Comparison of ENCODE assay signal across 8 cellular contexts in the genomic region with DNA sequence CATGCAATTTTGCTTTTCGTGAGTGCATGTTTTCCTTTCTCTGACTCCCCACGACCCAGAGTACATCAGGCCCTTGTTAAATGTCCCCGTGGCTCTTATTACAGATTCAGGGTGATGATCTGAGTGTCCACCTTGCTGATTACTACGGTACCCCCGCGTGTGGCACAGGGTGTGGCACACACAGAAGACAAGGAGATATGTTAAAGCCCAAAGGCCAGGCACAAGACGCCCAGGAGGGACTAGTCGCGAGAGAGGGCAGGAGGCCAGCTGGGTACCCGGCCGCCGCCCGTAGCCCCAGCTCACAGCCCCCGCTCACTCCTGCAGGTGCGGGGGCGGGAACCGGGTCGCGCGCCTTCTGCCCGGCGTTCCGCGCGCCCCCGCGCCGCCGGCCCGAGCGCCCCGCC. TPM values are rescaled to one million over a fixed set of nuclear protein-coding genes. Genes with fewer than 3 reads are reported as not detected.
DNase-seq lines count a peak whose midpoint lies in the region; ATAC-seq, FAIRE-seq and TF ChIP-seq lines count a peak whose summit lies in the region.

No MANE protein-coding gene starts in this region.

- H3K79me1 ChIP-seq in neuronal stem cell (ENCODE audit: low read depth, low read length) = peaks cover 2% of the 10 kb centered on the region

- H4K91ac ChIP-seq in neuronal stem cell (ENCODE audit: low read depth, low read length, poor library complexity) = no peak overlapping the region

- no peak overlapping the region for H3K23ac ChIP-seq in neuronal stem cell (ENCODE audit: low read depth, low read length, poor library complexity)

- ATAC-seq in GM21528 (IDR thresholded peaks at IDR 0.05; ENCODE audit: low FRiP score, unreplicated experiment) = no peak

- no peak overlapping the region for H3K14ac ChIP-seq in neuronal stem cell (ENCODE audit: low read length)

- H3K36me3 ChIP-seq in Karpas-422 (ENCODE audit: insufficient read depth, low read length) (no peaks in the 10 kb centered on the region), duodenal mucosa (ENCODE audit: control insufficient read depth in 1 of 2, insufficient read depth in 2 of 2, low read length in 2 of 2) (no peaks in the 10 kb centered on the region), neuronal stem cell (replicated peaks in 1 of 2; ENCODE audit: control insufficient read depth in 2 of 2, insufficient read depth in 2 of 2, low read length in 2 of 2) (no peaks in the 10 kb centered on the region)

- TF ChIP-seq CTCF in GM12875 (IDR thresholded peaks at IDR 0.05; ENCODE audit: borderline replicate concordance, insufficient read depth, low read depth, low read length) (no peak), GM10266 (IDR thresholded peaks at IDR 0.05; ENCODE audit: control insufficient read depth, insufficient read depth, low read depth, missing control alignments) (no peak)

- H2AFZ ChIP-seq in Karpas-422 (ENCODE audit: low read length) (peak overlapping the region; percentile 75; the same call in 1 of the 2 replicates), neuronal stem cell (ENCODE audit: low read length) (peak overlapping the region; percentile 100)

- H2BK5ac ChIP-seq in neuronal stem cell (ENCODE audit: low read length) = peak overlapping the region; percentile 94

- H3K4me1 ChIP-seq in Karpas-422 (ENCODE audit: low read length) (peaks cover 15% of the 10 kb centered on the region), duodenal mucosa (ENCODE audit: control insufficient read depth in 1 of 2, insufficient read depth in 2 of 2, low read length in 2 of 2) (peaks cover 8 to 21% of the 10 kb centered on the region in 2 donors), neuronal stem cell (ENCODE audit: control insufficient read depth in 2 of 2, insufficient read depth in 1 of 2, low read depth in 1 of 2, low read length in 2 of 2) (peaks cover 2 to 8% of the 10 kb centered on the region in 2 donors)

- H2AK5ac ChIP-seq in neuronal stem cell (ENCODE audit: low read depth, low read length) = no peak overlapping the region

- peaks cover 4% of the 10 kb centered on the region; the same call in 1 of the 2 replicates for H3K79me2 ChIP-seq in Karpas-422 (ENCODE audit: low read length)

- H3K27me3 ChIP-seq in Karpas-422 (ENCODE audit: low read length) (no peaks in the 10 kb centered on the region), duodenal mucosa (ENCODE audit: control insufficient read depth in 1 of 2, insufficient read depth in 2 of 2, low read length in 2 of 2) (no peaks in the 10 kb centered on the region), neuronal stem cell (ENCODE audit: control insufficient read depth in 3 of 3, insufficient read depth in 3 of 3, low read depth in 1 of 3, low read length in 3 of 3) (no peaks in the 10 kb centered on the region)

- no peak overlapping the region for H4K8ac ChIP-seq in neuronal stem cell (ENCODE audit: low read depth, low read length)

- peak overlapping the region; percentile 64 for H3K9ac ChIP-seq in Karpas-422 (ENCODE audit: low read length)
- peak overlapping the region; percentile 41 to 79 for H3K9ac ChIP-seq in duodenal mucosa (ENCODE audit: low read depth in 1 of 2, low read length in 2 of 2)
- H3K9ac ChIP-seq in neuronal stem cell (ENCODE audit: low read depth, low read length, poor library complexity) = peak overlapping the region; percentile 21

- H2BK15ac ChIP-seq in neuronal stem cell (ENCODE audit: low read length) = no peak overlapping the region

- no peak overlapping the region for H3K27ac ChIP-seq in Karpas-422 (ENCODE audit: low read length)
- H3K27ac ChIP-seq in duodenal mucosa (ENCODE audit: low read depth, low read length) = no peak overlapping the region
- no peak overlapping the region for H3K27ac ChIP-seq in neuronal stem cell (replicated peaks; ENCODE audit: low read length)

- H3K9me3 ChIP-seq in Karpas-422 (ENCODE audit: low read length) (no peaks in the 10 kb centered on the region), duodenal mucosa (ENCODE audit: control insufficient read depth in 1 of 2, low read length in 2 of 2) (no peaks in the 10 kb centered on the region), neuronal stem cell (replicated peaks in 1 of 2; ENCODE audit: control insufficient read depth in 2 of 2, insufficient read depth in 1 of 2, low read depth in 1 of 2, low read length in 2 of 2) (peaks cover 0 to 14% of the 10 kb centered on the region in 2 donors)

- H2BK120ac ChIP-seq in neuronal stem cell (ENCODE audit: low read depth, low read length) = no peak overlapping the region

- no peak for FAIRE-seq in GM19239 (lab: Jason Lieb, UNC)

- H3K9me2 ChIP-seq in Karpas-422 (replicated peaks; ENCODE audit: insufficient read depth, low read length) = no peaks in the 10 kb centered on the region

- H4K20me1 ChIP-seq in Karpas-422 (ENCODE audit: insufficient read depth, low read depth, low read length) = no peaks in the 10 kb centered on the region

- H3K4me2 ChIP-seq in Karpas-422 (ENCODE audit: low read depth, low read length, poor library complexity, severe bottlenecking) (peak overlapping the region; percentile 75), neuronal stem cell (ENCODE audit: insufficient read depth, low read length, poor library complexity, severe bottlenecking) (peak overlapping the region; percentile 56)

- H3K4ac ChIP-seq in neuronal stem cell (ENCODE audit: low read length) = no peak overlapping the region

- DNase-seq in Karpas-422 = no peak
- DNase-seq in neuronal stem cell (ENCODE audit: low spot score) = no peak
- DNase-seq in GM19239 (ENCODE audit: insufficient read length, low spot score) = no peak
- DNase-seq in GM10266 (ENCODE audit: extremely low spot score) = no peak
- DNase-seq in stimulated activated CD4-positive, alpha-beta T cell treated with anti-CD3 and anti-CD28 coated beads, Interleukin-12 subunit alpha, Interleukin-12 subunit beta, amount 100 ng/mL, for 4 hours = no peak

- peak overlapping the region; percentile 97 for H3K4me3 ChIP-seq in GM12875 (ENCODE audit: low read depth, low read length)
- H3K4me3 ChIP-seq in Karpas-422 (ENCODE audit: low read length) = peak overlapping the region; percentile 81
- H3K4me3 ChIP-seq in duodenal mucosa (ENCODE audit: low read depth in 1 of 2, low read length in 2 of 2) = peak overlapping the region; percentile 79 to 84
- peak overlapping the region; percentile 75 to 88 for H3K4me3 ChIP-seq in neuronal stem cell (ENCODE audit: low read length in 2 of 2)

- no CpG with 5 or more reads among the region's 32 CpGs for WGBS in neuronal stem cell (ENCODE audit: extremely low coverage in 2 of 2, insufficient read length in 2 of 2, insufficient replicate concordance in 1 of 2), 2 donors

- H2BK12ac ChIP-seq in neuronal stem cell (ENCODE audit: low read length) = no peak overlapping the region

- peak overlapping the region; percentile 96 for H3K18ac ChIP-seq in neuronal stem cell (ENCODE audit: low read length)

RNA-seq across cellular contexts. Expression of a gene that starts 0.3 kb away (rescaled TPM):
- total RNA-seq in Karpas-422 (2014; rRNA removed; shearing (Covaris generic); ENCODE audit: low replicate concordance) = 18.0 and 520 TPM in 2 replicates
- polyA plus RNA-seq in neuronal stem cell (2013, experiment 1 of 2) = 12.0 TPM
- 12.3 TPM for polyA plus RNA-seq in neuronal stem cell (2013, experiment 2 of 2)
